In the genomic region with DNA sequence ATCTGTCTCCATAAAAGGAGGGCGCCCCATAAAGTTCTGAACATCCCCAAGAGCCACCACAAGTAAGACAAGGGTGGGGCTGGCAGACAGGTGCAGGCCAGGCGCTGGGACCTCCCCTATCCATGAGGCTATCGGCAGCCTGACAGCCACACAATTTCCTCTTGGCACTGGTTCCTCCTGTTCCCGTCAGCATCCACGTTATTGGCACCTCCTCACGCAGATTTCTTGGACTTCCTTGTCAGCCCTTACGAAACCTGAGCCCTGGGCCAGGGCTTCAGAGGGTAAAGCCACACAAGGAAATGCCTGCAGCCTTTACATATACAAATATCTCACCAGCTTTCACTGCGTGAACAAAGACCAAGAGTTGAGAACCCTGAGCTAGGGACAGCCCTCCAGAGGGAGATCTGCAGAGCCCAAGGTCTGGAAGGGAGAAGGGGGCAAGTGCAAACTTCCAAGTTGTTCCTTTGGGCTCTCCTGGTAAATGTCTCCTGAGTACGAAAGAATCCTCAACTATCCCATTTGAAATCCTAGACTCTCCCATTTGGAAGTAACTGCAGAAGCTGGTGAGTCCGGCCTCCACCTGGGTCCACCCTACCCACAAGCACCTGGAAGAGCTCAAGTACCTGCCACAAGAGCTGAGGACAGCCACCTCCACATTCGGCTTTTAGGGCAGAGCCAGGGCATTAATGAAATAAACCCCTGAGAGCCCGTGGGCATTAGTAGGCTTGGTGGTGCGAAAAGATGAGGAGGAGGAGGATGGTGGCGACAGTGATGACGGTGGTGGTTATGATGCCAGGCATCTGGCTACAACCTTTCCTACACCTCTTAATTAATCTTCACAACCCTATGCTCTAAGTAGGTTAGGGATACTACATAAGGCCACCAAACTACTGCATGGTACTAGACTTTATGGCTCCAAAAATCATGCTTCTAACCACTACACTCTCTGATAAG, we compare ENCODE assay signal across 8 cellular contexts. TPM values are rescaled to one million over a fixed set of nuclear protein-coding genes. Genes with fewer than 3 reads are reported as not detected.
DNase-seq lines count a peak whose midpoint lies in the region; ATAC-seq and TF ChIP-seq lines count a peak whose summit lies in the region.

No MANE protein-coding gene starts in this region.

- peaks cover 88% of the 10 kb centered on the region for H3K4me1 Mint-ChIP-seq in stimulated activated effector memory CD8-positive, alpha-beta T cell treated with anti-CD3 and anti-CD28 coated beads, Interleukin-12 subunit alpha, Interleukin-12 subunit beta, amount 100 ng/mL, for 72 hours

- H4K20me1 ChIP-seq in fibroblast of lung (ENCODE audit: control insufficient read depth, extremely low read depth, insufficient read depth, low read length) (no peaks in the 10 kb centered on the region), hepatocyte (ENCODE audit: insufficient read depth, poor library complexity, severe bottlenecking) (no peaks in the 10 kb centered on the region)

- H3K4me3 Mint-ChIP-seq in stimulated activated effector memory CD8-positive, alpha-beta T cell treated with anti-CD3 and anti-CD28 coated beads, Interleukin-12 subunit alpha, Interleukin-12 subunit beta, amount 100 ng/mL, for 72 hours: peak overlapping the region; percentile 75

- H3K36me3 Mint-ChIP-seq in stimulated activated effector memory CD8-positive, alpha-beta T cell treated with anti-CD3 and anti-CD28 coated beads, Interleukin-12 subunit alpha, Interleukin-12 subunit beta, amount 100 ng/mL, for 72 hours: no peaks in the 10 kb centered on the region

- H3K36me3 ChIP-seq in fibroblast of lung (ENCODE audit: control insufficient read depth, insufficient read depth, low read length): peaks cover 2% of the 10 kb centered on the region
- no peaks in the 10 kb centered on the region for H3K36me3 ChIP-seq in hepatocyte (replicated peaks; ENCODE audit: insufficient read depth, low read depth)

- peak; percentile 12 for ATAC-seq in HG03139 (IDR thresholded peaks at IDR 0.05; ENCODE audit: unreplicated experiment)
- ATAC-seq in stimulated activated effector memory CD8-positive, alpha-beta T cell treated with anti-CD3 and anti-CD28 coated beads, Interleukin-12 subunit alpha, Interleukin-12 subunit beta, amount 100 ng/mL, for 72 hours: no peak

- no peaks in the 10 kb centered on the region for H3K9me3 Mint-ChIP-seq in stimulated activated effector memory CD8-positive, alpha-beta T cell treated with anti-CD3 and anti-CD28 coated beads, Interleukin-12 subunit alpha, Interleukin-12 subunit beta, amount 100 ng/mL, for 72 hours

- no peaks in the 10 kb centered on the region for H3K9me3 ChIP-seq in fibroblast of lung (ENCODE audit: control insufficient read depth, insufficient read depth, low read depth, low read length)
- H3K9me3 ChIP-seq in hepatocyte (ENCODE audit: low read depth): no peaks in the 10 kb centered on the region

- no peak overlapping the region for H3K9ac ChIP-seq in fibroblast of lung (ENCODE audit: insufficient read depth, low read length)

- no peak overlapping the region for H3K27ac ChIP-seq in fibroblast of lung (ENCODE audit: insufficient read depth, low read length)
- no peak overlapping the region for H3K27ac ChIP-seq in hepatocyte

- H3K79me2 ChIP-seq in fibroblast of lung (ENCODE audit: control insufficient read depth, insufficient read depth, low read length): no peaks in the 10 kb centered on the region
- H3K79me2 ChIP-seq in hepatocyte: no peaks in the 10 kb centered on the region

- H3K27me3 ChIP-seq in fibroblast of lung (ENCODE audit: control insufficient read depth, insufficient read depth, low read length) (no peaks in the 10 kb centered on the region), hepatocyte (no peaks in the 10 kb centered on the region)

- peaks cover 3% of the 10 kb centered on the region for H3K4me1 ChIP-seq in fibroblast of lung (ENCODE audit: control insufficient read depth, extremely low read depth, insufficient read depth, low read length)
- H3K4me1 ChIP-seq in hepatocyte (ENCODE audit: insufficient read depth): peaks cover 9% of the 10 kb centered on the region

- TF ChIP-seq CTCF in fibroblast of lung (conservative IDR thresholded peaks at IDR 0.05 in 1 of 2, IDR thresholded peaks at IDR 0.05 in 1 of 2; ENCODE audit: low read depth in 1 of 2, low read length in 2 of 2): no peak
- TF ChIP-seq CTCF in hepatocyte (IDR thresholded peaks at IDR 0.05; ENCODE audit: poor library complexity): no peak

- H2AFZ ChIP-seq in fibroblast of lung (ENCODE audit: low read length): no peak overlapping the region
- no peak overlapping the region for H2AFZ ChIP-seq in hepatocyte

- peak overlapping the region; percentile 80 for H3K27ac Mint-ChIP-seq in stimulated activated effector memory CD8-positive, alpha-beta T cell treated with anti-CD3 and anti-CD28 coated beads, Interleukin-12 subunit alpha, Interleukin-12 subunit beta, amount 100 ng/mL, for 72 hours

- H3K4me2 ChIP-seq in fibroblast of lung (ENCODE audit: extremely low read depth, insufficient read depth, low read length): no peak overlapping the region
- no peak overlapping the region for H3K4me2 ChIP-seq in hepatocyte

- H3K4me3 ChIP-seq in fibroblast of lung (replicated peaks in 1 of 4; ENCODE audit: control extremely low read depth in 1 of 4, insufficient read depth in 1 of 4, low read depth in 3 of 4, low read length in 4 of 4) (no peak overlapping the region), hepatocyte (no peak overlapping the region)

- no peaks in the 10 kb centered on the region for H3K9me2 ChIP-seq in hepatocyte (replicated peaks; ENCODE audit: insufficient read depth)

- 80% methylated on average over 15 of the region's 15 CpGs for WGBS in hepatocyte (ENCODE audit: low lambda C conversion rate, missing lambda C conversion rate)

- DNase-seq in NCI-H526 (lab: John Stamatoyannopoulos, UW): peak; percentile 24 to 57
- no peak for DNase-seq in NCI-H526 treated with DMSO at 0.1 percent for 48 hours (lab: John Stamatoyannopoulos, UW)
- peak; percentile 40 for DNase-seq in UCSD-AML1 (lab: John Stamatoyannopoulos, UW; ENCODE audit: unreplicated experiment)
- DNase-seq in fibroblast of lung (ENCODE audit: low read depth in 2 of 2): peak; percentile 45 to 93
- DNase-seq in stimulated activated effector memory CD8-positive, alpha-beta T cell treated with anti-CD3 and anti-CD28 coated beads, Interleukin-12 subunit alpha, Interleukin-12 subunit beta, amount 100 ng/mL, for 72 hours (ENCODE audit: low spot score in 2 of 2): no peak
- DNase-seq in NCI-H1105 (lab: John Stamatoyannopoulos, UW): no peak
- DNase-seq in hepatocyte (ENCODE audit: low spot score): no peak

RNA-seq across cellular contexts. Expression of a gene that starts 5.5 kb away (rescaled TPM):
- total RNA-seq in fibroblast of lung (0.26 and 0.83 TPM in 2 replicates), hepatocyte (72.6 and 77.2 TPM in 2 replicates)
- polyA plus RNA-seq in fibroblast of lung (0.09 and 0.19 TPM in 2 replicates), hepatocyte (19.1 and 22.0 TPM in 2 replicates)
- polyA plus RNA-seq in fibroblast of lung (2012): 0.14 and 0.20 TPM in 2 replicates
- polyA minus RNA-seq in fibroblast of lung (ENCODE audit: low replicate concordance): 2.2 TPM in 1 of 2 replicates, not detected in the other

Comparison
In these comparisons a context has a peak if more than half of its experiments do, and no peak if none do; other contexts are left out.
1. DNase-seq: peak in NCI-H526 (2 of 2), UCSD-AML1 (single experiment) and fibroblast of lung (2 of 2); none in NCI-H526 treated with DMSO at 0.1 percent for 48 hours (single experiment), stimulated activated effector memory CD8-positive, alpha-beta T cell treated with anti-CD3 and anti-CD28 coated beads, Interleukin-12 subunit alpha, Interleukin-12 subunit beta, amount 100 ng/mL, for 72 hours (0 of 2), NCI-H1105 (single experiment) and hepatocyte (single experiment).
2. RNA of a gene that starts 5.5 kb away (total RNA-seq): 72.6 to 77.2 TPM in hepatocyte; 0.26 to 0.83 TPM in fibroblast of lung; every median in the first group is over 10 times any median in the second.